1 cellular context compared by ENCODE assay signal in the genomic region with DNA sequence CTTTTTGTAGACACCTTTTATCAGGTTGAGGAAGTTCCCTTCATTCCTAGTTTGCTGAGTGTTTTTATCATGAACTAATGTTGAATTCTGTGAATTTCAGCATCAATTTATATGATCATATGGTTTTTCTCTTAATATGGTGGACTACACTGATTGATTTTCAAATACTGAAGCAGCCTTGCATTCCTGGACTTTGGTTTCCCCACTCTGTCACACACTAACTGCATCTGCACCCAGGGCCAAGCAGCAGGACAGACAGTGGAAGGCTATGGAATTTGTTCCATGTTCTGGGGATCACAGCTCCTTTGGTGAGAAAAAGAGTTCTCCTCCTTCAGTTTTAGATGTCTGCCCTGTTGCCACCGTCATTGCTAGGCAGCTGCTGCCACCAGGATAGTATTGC.
A peak's percentile ranks its signal among the peaks of the same experiment; 100 is the strongest.
TF ChIP-seq lines count a peak whose summit lies in the region.

No MANE protein-coding gene starts in this region.

TF ChIP-seq in HepG2, 621 proteins besides CTCF, POLR2A, EP300 and RAD21:
- TF ChIP-seq ONECUT2 (CRISPR knock-in tag; IDR thresholded peaks at IDR 0.05) (peak; percentile 52; the same call in 1 of the 2 replicates), YEATS4 (CRISPR knock-in tag; IDR thresholded peaks at IDR 0.05; ENCODE audit: borderline replicate concordance) (no peak), ARID5B (CRISPR knock-in tag; IDR thresholded peaks at IDR 0.05) (peak; percentile 54), TARDBP (CRISPR knock-in tag; IDR thresholded peaks at IDR 0.05) (no peak), ZUFSP (CRISPR knock-in tag; IDR thresholded peaks at IDR 0.05; ENCODE audit: borderline replicate concordance) (no peak), SAP130 (CRISPR knock-in tag; IDR thresholded peaks at IDR 0.05; ENCODE audit: low read depth) (peak; percentile 49), ZBTB7A (CRISPR knock-in tag; IDR thresholded peaks at IDR 0.05) (no peak), ZNF644 (CRISPR knock-in tag; IDR thresholded peaks at IDR 0.05; ENCODE audit: low read depth) (peak; percentile 40; the same call in 1 of the 2 replicates), SALL1 (CRISPR knock-in tag; IDR thresholded peaks at IDR 0.05) (peak; percentile 36; the same call in 1 of the 2 replicates), IRX3 (CRISPR knock-in tag; IDR thresholded peaks at IDR 0.05; ENCODE audit: borderline replicate concordance, low read depth) (0 out of 2 replicates have a peak, but pooled peaks have one; percentile 27), HNF4G (IDR thresholded peaks at IDR 0.05; ENCODE audit: borderline replicate concordance, low read depth, low read length) (peak; percentile 39; the same call in 1 of the 2 replicates), HNF4G (CRISPR knock-in tag; IDR thresholded peaks at IDR 0.05; ENCODE audit: borderline replicate concordance, low read depth) (no peak), RBFOX2 (IDR thresholded peaks at IDR 0.05; ENCODE audit: low read depth, low read length) (peak; percentile 36; the same call in 1 of the 2 replicates), MIXL1 (CRISPR knock-in tag; IDR thresholded peaks at IDR 0.05) (0 out of 2 replicates have a peak, but pooled peaks have one; percentile 24), RBM39 (IDR thresholded peaks at IDR 0.05; ENCODE audit: low read depth, low read length, poor library complexity, severe bottlenecking) (no peak), GFI1 (CRISPR knock-in tag; IDR thresholded peaks at IDR 0.05; ENCODE audit: borderline replicate concordance) (0 out of 2 replicates have a peak, but pooled peaks have one; percentile 24), CREB1 (IDR thresholded peaks at IDR 0.05) (no peak), CREB1 (CRISPR knock-in tag; IDR thresholded peaks at IDR 0.05) (no peak), DPF2 (CRISPR knock-in tag; IDR thresholded peaks at IDR 0.05; ENCODE audit: borderline replicate concordance, low read depth) (no peak), PCBP1 (IDR thresholded peaks at IDR 0.05; ENCODE audit: borderline replicate concordance, low read depth, low read length) (no peak), KMT2A (CRISPR knock-in tag; IDR thresholded peaks at IDR 0.05) (peak; percentile 59; the same call in 1 of the 2 replicates), ASH2L (IDR thresholded peaks at IDR 0.05; ENCODE audit: insufficient read length, low read depth, low read length) (peak; percentile 33), ERF (CRISPR knock-in tag; IDR thresholded peaks at IDR 0.05) (peak; percentile 41; the same call in 1 of the 2 replicates), ZNF850 (CRISPR knock-in tag; conservative IDR thresholded peaks at IDR 0.05) (no peak), RCOR2 (CRISPR knock-in tag; IDR thresholded peaks at IDR 0.05) (peak; percentile 48; the same call in 1 of the 2 replicates), ZNF343 (CRISPR knock-in tag; IDR thresholded peaks at IDR 0.05) (no peak), HNF4A (CRISPR knock-in tag; IDR thresholded peaks at IDR 0.05) (peak; percentile 78), THAP8 (CRISPR knock-in tag; IDR thresholded peaks at IDR 0.05; ENCODE audit: borderline replicate concordance) (no peak), HBP1 (CRISPR knock-in tag; IDR thresholded peaks at IDR 0.05; ENCODE audit: low read depth) (0 out of 2 replicates have a peak, but pooled peaks have one; percentile 44), ZNF292 (CRISPR knock-in tag; IDR thresholded peaks at IDR 0.05; ENCODE audit: borderline replicate concordance, low read depth) (peak; percentile 53; the same call in 1 of the 2 replicates), TEAD3 (CRISPR knock-in tag; optimal IDR thresholded peaks at IDR 0.05; ENCODE audit: borderline replicate concordance) (peak; percentile 85)
- TF ChIP-seq, protein P1, sequence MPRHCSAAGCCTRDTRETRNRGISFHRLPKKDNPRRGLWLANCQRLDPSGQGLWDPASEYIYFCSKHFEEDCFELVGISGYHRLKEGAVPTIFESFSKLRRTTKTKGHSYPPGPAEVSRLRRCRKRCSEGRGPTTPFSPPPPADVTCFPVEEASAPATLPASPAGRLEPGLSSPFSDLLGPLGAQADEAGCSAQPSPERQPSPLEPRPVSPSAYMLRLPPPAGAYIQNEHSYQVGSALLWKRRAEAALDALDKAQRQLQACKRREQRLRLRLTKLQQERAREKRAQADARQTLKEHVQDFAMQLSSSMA (CRISPR knock-in tag; IDR thresholded peaks at IDR 0.05): no peak
- TF ChIP-seq, protein P2, sequence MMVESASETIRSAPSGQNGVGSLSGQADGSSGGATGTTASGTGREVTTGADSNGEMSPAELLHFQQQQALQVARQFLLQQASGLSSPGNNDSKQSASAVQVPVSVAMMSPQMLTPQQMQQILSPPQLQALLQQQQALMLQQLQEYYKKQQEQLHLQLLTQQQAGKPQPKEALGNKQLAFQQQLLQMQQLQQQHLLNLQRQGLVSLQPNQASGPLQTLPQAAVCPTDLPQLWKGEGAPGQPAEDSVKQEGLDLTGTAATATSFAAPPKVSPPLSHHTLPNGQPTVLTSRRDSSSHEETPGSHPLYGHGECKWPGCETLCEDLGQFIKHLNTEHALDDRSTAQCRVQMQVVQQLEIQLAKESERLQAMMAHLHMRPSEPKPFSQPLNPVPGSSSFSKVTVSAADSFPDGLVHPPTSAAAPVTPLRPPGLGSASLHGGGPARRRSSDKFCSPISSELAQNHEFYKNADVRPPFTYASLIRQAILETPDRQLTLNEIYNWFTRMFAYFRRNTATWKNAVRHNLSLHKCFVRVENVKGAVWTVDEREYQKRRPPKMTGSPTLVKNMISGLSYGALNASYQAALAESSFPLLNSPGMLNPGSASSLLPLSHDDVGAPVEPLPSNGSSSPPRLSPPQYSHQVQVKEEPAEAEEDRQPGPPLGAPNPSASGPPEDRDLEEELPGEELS (CRISPR knock-in tag; IDR thresholded peaks at IDR 0.05): no peak
- TF ChIP-seq, protein P3, sequence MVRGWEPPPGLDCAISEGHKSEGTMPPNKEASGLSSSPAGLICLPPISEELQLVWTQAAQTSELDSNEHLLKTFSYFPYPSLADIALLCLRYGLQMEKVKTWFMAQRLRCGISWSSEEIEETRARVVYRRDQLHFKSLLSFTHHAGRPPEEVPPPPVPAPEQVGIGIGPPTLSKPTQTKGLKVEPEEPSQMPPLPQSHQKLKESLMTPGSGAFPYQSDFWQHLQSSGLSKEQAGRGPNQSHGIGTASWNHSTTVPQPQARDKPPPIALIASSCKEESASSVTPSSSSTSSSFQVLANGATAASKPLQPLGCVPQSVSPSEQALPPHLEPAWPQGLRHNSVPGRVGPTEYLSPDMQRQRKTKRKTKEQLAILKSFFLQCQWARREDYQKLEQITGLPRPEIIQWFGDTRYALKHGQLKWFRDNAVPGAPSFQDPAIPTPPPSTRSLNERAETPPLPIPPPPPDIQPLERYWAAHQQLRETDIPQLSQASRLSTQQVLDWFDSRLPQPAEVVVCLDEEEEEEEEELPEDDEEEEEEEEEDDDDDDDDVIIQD (CRISPR knock-in tag; IDR thresholded peaks at IDR 0.05; ENCODE audit: low read depth): peak; percentile 56; the same call in 1 of the 2 replicates
- TF ChIP-seq, protein P4, sequence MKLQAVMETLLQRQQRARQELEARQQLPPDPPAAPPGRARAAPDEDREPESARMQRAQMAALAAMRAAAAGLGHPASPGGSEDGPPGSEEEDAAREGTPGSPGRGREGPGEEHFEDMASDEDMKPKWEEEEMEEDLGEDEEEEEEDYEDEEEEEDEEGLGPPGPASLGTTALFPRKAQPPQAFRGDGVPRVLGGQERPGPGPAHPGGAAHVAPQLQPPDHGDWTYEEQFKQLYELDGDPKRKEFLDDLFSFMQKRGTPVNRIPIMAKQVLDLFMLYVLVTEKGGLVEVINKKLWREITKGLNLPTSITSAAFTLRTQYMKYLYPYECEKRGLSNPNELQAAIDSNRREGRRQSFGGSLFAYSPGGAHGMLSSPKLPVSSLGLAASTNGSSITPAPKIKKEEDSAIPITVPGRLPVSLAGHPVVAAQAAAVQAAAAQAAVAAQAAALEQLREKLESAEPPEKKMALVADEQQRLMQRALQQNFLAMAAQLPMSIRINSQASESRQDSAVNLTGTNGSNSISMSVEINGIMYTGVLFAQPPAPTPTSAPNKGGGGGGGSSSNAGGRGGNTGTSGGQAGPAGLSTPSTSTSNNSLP (IDR thresholded peaks at IDR 0.05; ENCODE audit: low read depth, low read length): 0 out of 2 replicates have a peak, but pooled peaks have one; percentile 29
